Comparison of ENCODE assay signal across 9 cellular contexts in the genomic region with DNA sequence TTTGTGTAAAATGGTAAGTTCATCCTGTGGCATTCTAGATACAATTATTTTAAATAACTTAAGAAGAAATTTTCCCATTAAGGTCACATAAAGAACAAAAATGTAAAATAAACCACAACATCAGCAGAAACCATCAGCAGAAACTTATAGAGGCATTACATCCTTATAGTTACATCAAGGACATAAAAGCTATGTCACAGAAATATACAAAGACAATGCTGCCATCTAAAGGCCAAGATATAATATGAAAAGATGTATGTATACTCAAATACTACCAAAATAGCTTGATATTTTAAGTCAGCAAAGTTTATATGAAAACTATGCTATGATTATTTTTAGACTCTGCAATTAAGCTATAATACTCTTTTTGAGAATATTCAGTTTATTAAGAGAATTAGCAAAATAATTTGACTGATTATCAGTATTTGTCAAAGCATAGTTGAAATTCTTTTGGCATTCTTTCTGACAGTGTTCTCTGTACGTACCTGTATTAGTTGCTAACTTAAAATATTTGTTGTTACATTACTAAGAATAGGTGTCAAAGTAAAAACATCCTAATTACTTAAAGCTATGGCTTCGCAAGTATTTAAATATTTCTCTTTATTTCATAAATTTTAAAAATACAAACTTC. TPM values are rescaled to one million over a fixed set of nuclear protein-coding genes. Genes with fewer than 3 reads are reported as not detected.
DNase-seq lines count a peak whose midpoint lies in the region; ATAC-seq and TF ChIP-seq lines count a peak whose summit lies in the region.
"Had no signal": no experiment of that assay in that cellular context is flagged by ENCODE, and none has a peak within 500 bp of the region (broad histone marks: within the 10 kb centered on the region; RNA-seq: fewer than 3 reads in every experiment).

No MANE protein-coding gene starts in this region.

- no peak overlapping the region for H3K27ac ChIP-seq in MM.1S (ENCODE audit: low read length)
- no peak overlapping the region for H3K27ac ChIP-seq in vagina
- H3K27ac ChIP-seq: BLaER1 had no signal

- TF ChIP-seq CTCF in MM.1S (IDR thresholded peaks at IDR 0.05; ENCODE audit: low read length) (peak; percentile 49), vagina (IDR thresholded peaks at IDR 0.05) (no peak)

- peaks cover 3% of the 10 kb centered on the region; the same call in 1 of the 2 replicates for H3K36me3 ChIP-seq in MM.1S (replicated peaks; ENCODE audit: insufficient read depth, low read length)
- H3K36me3 ChIP-seq in vagina = no peaks in the 10 kb centered on the region
- H3K36me3 ChIP-seq: BLaER1 had no signal

- H4K20me1 ChIP-seq in MM.1S (ENCODE audit: insufficient read depth, low read length) = no peaks in the 10 kb centered on the region
- H4K20me1 ChIP-seq: BLaER1 had no signal

- H3K9ac ChIP-seq in MM.1S (ENCODE audit: low read length) = no peak overlapping the region
- H3K9ac ChIP-seq: BLaER1 had no signal

- no peak overlapping the region for H2AFZ ChIP-seq in MM.1S (ENCODE audit: low read length)

- peak; percentile 11 to 35 for DNase-seq in NCI-H2081 (lab: John Stamatoyannopoulos, UW)
- DNase-seq in NCI-H2081 treated with DMSO at 0.1 percent for 48 hours (lab: John Stamatoyannopoulos, UW) = no peak
- peak; percentile 73 for DNase-seq in MM.1S
- DNase-seq in SKM-1 treated with dmso at 0.1 percent for 144 hours (lab: John Stamatoyannopoulos, UW; ENCODE audit: unreplicated experiment) = peak; percentile 27
- DNase-seq in globus pallidus (ENCODE audit: low spot score) = peak; percentile 54
- DNase-seq in stromal cell of bone marrow (ENCODE audit: low read depth) = peak; percentile 9
- DNase-seq in vagina (ENCODE audit: extremely low spot score in 2 of 2) = no peak

- H3K9me2 ChIP-seq in MM.1S (replicated peaks; ENCODE audit: insufficient read depth, low read length) = no peaks in the 10 kb centered on the region

- H3K9me3 ChIP-seq in MM.1S (replicated peaks; ENCODE audit: insufficient read depth, low read length) (no peaks in the 10 kb centered on the region), vagina (no peaks in the 10 kb centered on the region)
- H3K9me3 ChIP-seq: BLaER1 had no signal

- H3K4me3 ChIP-seq in MM.1S (ENCODE audit: low read length) = no peak overlapping the region
- H3K4me3 ChIP-seq in vagina = no peak overlapping the region
- H3K4me3 ChIP-seq: BLaER1 had no signal

- no peaks in the 10 kb centered on the region for H3K79me2 ChIP-seq in MM.1S (ENCODE audit: low read length)

- H3K4me1 ChIP-seq in MM.1S (ENCODE audit: low read length) = no peaks in the 10 kb centered on the region
- no peaks in the 10 kb centered on the region for H3K4me1 ChIP-seq in vagina
- H3K4me1 ChIP-seq: BLaER1 had no signal

- intact Hi-C loops in vagina (cut with DNase I) = no loop called here

- H3K4me2 ChIP-seq in MM.1S (ENCODE audit: low read depth, low read length) = no peak overlapping the region
- H3K4me2 ChIP-seq: BLaER1 had no signal

- no peaks in the 10 kb centered on the region for H3F3A ChIP-seq in MM.1S (ENCODE audit: insufficient read depth, low read length)

- peak; percentile 68 for ATAC-seq in GM21825 (IDR thresholded peaks at IDR 0.05; ENCODE audit: unreplicated experiment)

- no peak for TF ChIP-seq POLR2A in vagina (IDR thresholded peaks at IDR 0.05)

- H3K27me3 ChIP-seq in MM.1S (replicated peaks; ENCODE audit: insufficient read depth, low read length) = no peaks in the 10 kb centered on the region
- no peaks in the 10 kb centered on the region for H3K27me3 ChIP-seq in vagina
- H3K27me3 ChIP-seq: BLaER1 had no signal

RNA-seq across cellular contexts. Expression of a gene that starts 36.2 kb away (rescaled TPM):
- 15.0 TPM for total RNA-seq in vagina

Comparison
In these comparisons a context has a peak if more than half of its experiments do, and no peak if none do; other contexts are left out.
1. DNase-seq: peak in NCI-H2081 (2 of 2), MM.1S (single experiment), SKM-1 treated with dmso at 0.1 percent for 144 hours (single experiment), globus pallidus (single experiment) and stromal cell of bone marrow (single experiment); none in NCI-H2081 treated with DMSO at 0.1 percent for 48 hours (single experiment) and vagina (0 of 2).